In the genomic region with DNA sequence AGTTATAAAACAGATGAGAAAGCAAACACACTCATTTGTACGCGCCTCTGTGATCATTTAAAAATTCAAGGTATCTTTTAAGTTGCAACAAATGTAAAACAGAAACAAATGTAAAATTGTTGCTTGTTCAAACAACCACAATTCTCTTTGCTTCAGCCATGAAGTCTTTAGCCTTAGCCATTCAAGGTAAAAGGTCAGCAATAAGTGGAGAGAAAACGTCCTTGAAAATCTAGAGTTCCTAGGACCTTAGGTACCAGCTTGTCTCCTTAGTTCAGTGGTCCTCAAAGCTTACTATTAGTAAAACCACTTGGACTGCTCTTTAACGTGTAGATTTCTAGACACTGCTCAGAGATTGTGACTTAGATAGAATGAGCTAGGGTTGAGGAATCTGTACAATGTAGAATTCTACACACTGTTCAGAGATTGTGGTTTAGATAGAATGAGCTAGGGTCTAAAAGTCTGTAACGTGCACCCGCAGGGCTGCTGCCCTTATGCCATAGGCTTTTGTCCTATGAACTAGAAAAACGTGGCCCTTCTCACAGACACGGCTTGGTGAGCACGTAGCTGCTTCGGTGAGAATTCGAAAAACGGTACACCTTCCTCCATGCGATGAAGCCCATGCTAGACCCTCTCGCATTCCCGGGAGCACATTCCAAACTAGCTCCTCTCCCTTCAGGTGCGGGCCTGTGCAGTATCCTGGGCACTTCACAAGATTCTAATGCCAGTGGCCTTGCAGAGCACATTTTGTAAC, we compare ENCODE assay signal across 1 cellular context.
TF ChIP-seq lines count a peak whose summit lies in the region.

No MANE protein-coding gene starts in this region.

TF ChIP-seq in HepG2, 621 proteins besides CTCF, POLR2A, EP300 and RAD21 (continued from another document):
- TF ChIP-seq, protein P1, sequence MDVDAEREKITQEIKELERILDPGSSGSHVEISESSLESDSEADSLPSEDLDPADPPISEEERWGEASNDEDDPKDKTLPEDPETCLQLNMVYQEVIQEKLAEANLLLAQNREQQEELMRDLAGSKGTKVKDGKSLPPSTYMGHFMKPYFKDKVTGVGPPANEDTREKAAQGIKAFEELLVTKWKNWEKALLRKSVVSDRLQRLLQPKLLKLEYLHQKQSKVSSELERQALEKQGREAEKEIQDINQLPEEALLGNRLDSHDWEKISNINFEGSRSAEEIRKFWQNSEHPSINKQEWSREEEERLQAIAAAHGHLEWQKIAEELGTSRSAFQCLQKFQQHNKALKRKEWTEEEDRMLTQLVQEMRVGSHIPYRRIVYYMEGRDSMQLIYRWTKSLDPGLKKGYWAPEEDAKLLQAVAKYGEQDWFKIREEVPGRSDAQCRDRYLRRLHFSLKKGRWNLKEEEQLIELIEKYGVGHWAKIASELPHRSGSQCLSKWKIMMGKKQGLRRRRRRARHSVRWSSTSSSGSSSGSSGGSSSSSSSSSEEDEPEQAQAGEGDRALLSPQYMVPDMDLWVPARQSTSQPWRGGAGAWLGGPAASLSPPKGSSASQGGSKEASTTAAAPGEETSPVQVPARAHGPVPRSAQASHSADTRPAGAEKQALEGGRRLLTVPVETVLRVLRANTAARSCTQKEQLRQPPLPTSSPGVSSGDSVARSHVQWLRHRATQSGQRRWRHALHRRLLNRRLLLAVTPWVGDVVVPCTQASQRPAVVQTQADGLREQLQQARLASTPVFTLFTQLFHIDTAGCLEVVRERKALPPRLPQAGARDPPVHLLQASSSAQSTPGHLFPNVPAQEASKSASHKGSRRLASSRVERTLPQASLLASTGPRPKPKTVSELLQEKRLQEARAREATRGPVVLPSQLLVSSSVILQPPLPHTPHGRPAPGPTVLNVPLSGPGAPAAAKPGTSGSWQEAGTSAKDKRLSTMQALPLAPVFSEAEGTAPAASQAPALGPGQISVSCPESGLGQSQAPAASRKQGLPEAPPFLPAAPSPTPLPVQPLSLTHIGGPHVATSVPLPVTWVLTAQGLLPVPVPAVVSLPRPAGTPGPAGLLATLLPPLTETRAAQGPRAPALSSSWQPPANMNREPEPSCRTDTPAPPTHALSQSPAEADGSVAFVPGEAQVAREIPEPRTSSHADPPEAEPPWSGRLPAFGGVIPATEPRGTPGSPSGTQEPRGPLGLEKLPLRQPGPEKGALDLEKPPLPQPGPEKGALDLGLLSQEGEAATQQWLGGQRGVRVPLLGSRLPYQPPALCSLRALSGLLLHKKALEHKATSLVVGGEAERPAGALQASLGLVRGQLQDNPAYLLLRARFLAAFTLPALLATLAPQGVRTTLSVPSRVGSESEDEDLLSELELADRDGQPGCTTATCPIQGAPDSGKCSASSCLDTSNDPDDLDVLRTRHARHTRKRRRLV (CRISPR knock-in tag; IDR thresholded peaks at IDR 0.05), result no peak
- TF ChIP-seq, protein P2, sequence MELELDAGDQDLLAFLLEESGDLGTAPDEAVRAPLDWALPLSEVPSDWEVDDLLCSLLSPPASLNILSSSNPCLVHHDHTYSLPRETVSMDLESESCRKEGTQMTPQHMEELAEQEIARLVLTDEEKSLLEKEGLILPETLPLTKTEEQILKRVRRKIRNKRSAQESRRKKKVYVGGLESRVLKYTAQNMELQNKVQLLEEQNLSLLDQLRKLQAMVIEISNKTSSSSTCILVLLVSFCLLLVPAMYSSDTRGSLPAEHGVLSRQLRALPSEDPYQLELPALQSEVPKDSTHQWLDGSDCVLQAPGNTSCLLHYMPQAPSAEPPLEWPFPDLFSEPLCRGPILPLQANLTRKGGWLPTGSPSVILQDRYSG (CRISPR knock-in tag; IDR thresholded peaks at IDR 0.05), result no peak
- TF ChIP-seq ZNF34 (CRISPR knock-in tag; IDR thresholded peaks at IDR 0.05; ENCODE audit: borderline replicate concordance), result no peak
- TF ChIP-seq ZNF501 (CRISPR knock-in tag; IDR thresholded peaks at IDR 0.05), result peak; percentile 64
- TF ChIP-seq NAIF1 (CRISPR knock-in tag; IDR thresholded peaks at IDR 0.05; ENCODE audit: borderline replicate concordance), result no peak
- peak; percentile 63; the same call in 1 of the 2 replicates for TF ChIP-seq MYC (CRISPR knock-in tag; IDR thresholded peaks at IDR 0.05; ENCODE audit: borderline replicate concordance)
- no peak for TF ChIP-seq ASH2L (IDR thresholded peaks at IDR 0.05; ENCODE audit: insufficient read length, low read depth, low read length)
- TF ChIP-seq, protein P3, sequence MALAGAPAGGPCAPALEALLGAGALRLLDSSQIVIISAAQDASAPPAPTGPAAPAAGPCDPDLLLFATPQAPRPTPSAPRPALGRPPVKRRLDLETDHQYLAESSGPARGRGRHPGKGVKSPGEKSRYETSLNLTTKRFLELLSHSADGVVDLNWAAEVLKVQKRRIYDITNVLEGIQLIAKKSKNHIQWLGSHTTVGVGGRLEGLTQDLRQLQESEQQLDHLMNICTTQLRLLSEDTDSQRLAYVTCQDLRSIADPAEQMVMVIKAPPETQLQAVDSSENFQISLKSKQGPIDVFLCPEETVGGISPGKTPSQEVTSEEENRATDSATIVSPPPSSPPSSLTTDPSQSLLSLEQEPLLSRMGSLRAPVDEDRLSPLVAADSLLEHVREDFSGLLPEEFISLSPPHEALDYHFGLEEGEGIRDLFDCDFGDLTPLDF (CRISPR knock-in tag; IDR thresholded peaks at IDR 0.05), result no peak
- no peak for TF ChIP-seq ZNF556 (CRISPR knock-in tag; IDR thresholded peaks at IDR 0.05; ENCODE audit: borderline replicate concordance)
- no peak for TF ChIP-seq ZNF572 (CRISPR knock-in tag; IDR thresholded peaks at IDR 0.05)
- TF ChIP-seq ZNF550 (CRISPR knock-in tag; IDR thresholded peaks at IDR 0.05; ENCODE audit: borderline replicate concordance), result no peak
- peak; percentile 34 for TF ChIP-seq POLR2AphosphoS5 (IDR thresholded peaks at IDR 0.05; ENCODE audit: low read depth, low read length)
- TF ChIP-seq ZNF329 (CRISPR knock-in tag; IDR thresholded peaks at IDR 0.05; ENCODE audit: low read depth), result no peak
- no peak for TF ChIP-seq CBFB (CRISPR knock-in tag; IDR thresholded peaks at IDR 0.05)
- TF ChIP-seq TEAD3 (CRISPR knock-in tag; optimal IDR thresholded peaks at IDR 0.05; ENCODE audit: borderline replicate concordance), result peak; percentile 16
- no peak for TF ChIP-seq NFYB (CRISPR knock-in tag; IDR thresholded peaks at IDR 0.05)
- TF ChIP-seq ZNF780A (CRISPR knock-in tag; IDR thresholded peaks at IDR 0.05), result no peak
- peak; percentile 50 for TF ChIP-seq SALL1 (CRISPR knock-in tag; IDR thresholded peaks at IDR 0.05)
- TF ChIP-seq, protein P4, sequence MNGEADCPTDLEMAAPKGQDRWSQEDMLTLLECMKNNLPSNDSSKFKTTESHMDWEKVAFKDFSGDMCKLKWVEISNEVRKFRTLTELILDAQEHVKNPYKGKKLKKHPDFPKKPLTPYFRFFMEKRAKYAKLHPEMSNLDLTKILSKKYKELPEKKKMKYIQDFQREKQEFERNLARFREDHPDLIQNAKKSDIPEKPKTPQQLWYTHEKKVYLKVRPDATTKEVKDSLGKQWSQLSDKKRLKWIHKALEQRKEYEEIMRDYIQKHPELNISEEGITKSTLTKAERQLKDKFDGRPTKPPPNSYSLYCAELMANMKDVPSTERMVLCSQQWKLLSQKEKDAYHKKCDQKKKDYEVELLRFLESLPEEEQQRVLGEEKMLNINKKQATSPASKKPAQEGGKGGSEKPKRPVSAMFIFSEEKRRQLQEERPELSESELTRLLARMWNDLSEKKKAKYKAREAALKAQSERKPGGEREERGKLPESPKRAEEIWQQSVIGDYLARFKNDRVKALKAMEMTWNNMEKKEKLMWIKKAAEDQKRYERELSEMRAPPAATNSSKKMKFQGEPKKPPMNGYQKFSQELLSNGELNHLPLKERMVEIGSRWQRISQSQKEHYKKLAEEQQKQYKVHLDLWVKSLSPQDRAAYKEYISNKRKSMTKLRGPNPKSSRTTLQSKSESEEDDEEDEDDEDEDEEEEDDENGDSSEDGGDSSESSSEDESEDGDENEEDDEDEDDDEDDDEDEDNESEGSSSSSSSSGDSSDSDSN (CRISPR knock-in tag; IDR thresholded peaks at IDR 0.05), result peak; percentile 38; the same call in 1 of the 2 replicates
- no peak for TF ChIP-seq ZSCAN22 (CRISPR knock-in tag; IDR thresholded peaks at IDR 0.05)
- no peak for TF ChIP-seq MIXL1 (CRISPR knock-in tag; IDR thresholded peaks at IDR 0.05)
- peak; percentile 53; the same call in 1 of the 2 replicates for TF ChIP-seq ZBTB20 (CRISPR knock-in tag; IDR thresholded peaks at IDR 0.05; ENCODE audit: borderline replicate concordance, low read depth)
- TF ChIP-seq ZNF652 (CRISPR knock-in tag; IDR thresholded peaks at IDR 0.05; ENCODE audit: borderline replicate concordance, low read depth), result no peak
- no peak for TF ChIP-seq NRL (CRISPR knock-in tag; IDR thresholded peaks at IDR 0.05; ENCODE audit: borderline replicate concordance)
- no peak for TF ChIP-seq CENPX (CRISPR knock-in tag; IDR thresholded peaks at IDR 0.05)
